8 cellular contexts compared by ENCODE assay signal in genomic region chr12:12506541-12506940, GRCh38. TPM values are rescaled to one million over a fixed set of nuclear protein-coding genes. Genes with fewer than 3 reads are reported as not detected.
DNase-seq lines count a peak whose midpoint lies in the region; ATAC-seq and TF ChIP-seq lines count a peak whose summit lies in the region.

No MANE protein-coding gene starts in this region.

- no peak for TF ChIP-seq EP300 in ovary (IDR thresholded peaks at IDR 0.05)

- H3K27ac ChIP-seq in Peyer's patch (peak overlapping the region; percentile 23 to 48 (median 39)), ovary (peak overlapping the region; percentile 3 to 61)

- no peak for ATAC-seq in GM18873 (IDR thresholded peaks at IDR 0.05; ENCODE audit: low FRiP score, unreplicated experiment)

- TF ChIP-seq CTCF in BJ (IDR thresholded peaks at IDR 0.05; ENCODE audit: insufficient read depth, low read depth, low read length) (0 out of 2 replicates have a peak, but pooled peaks have one; percentile 7), Peyer's patch (IDR thresholded peaks at IDR 0.05) (no peak), ovary (IDR thresholded peaks at IDR 0.05) (no peak)

- WGBS in ovary, 3 donors: 3 to 12% (median 10%) methylated on average over 3 of the region's 3 CpGs

- TF ChIP-seq POLR2A in Peyer's patch (IDR thresholded peaks at IDR 0.05) (no peak), ovary (IDR thresholded peaks at IDR 0.05) (no peak)

- H3K36me3 ChIP-seq in BJ (ENCODE audit: control insufficient read depth, insufficient read depth, low read length) (no peaks in the 10 kb centered on the region), Peyer's patch (no peaks in the 10 kb centered on the region), ovary (no peaks in the 10 kb centered on the region)

- H3K4me3 ChIP-seq in BJ (ENCODE audit: low read depth, low read length): peak overlapping the region; percentile 20
- H3K4me3 ChIP-seq in Peyer's patch: no peak overlapping the region
- H3K4me3 ChIP-seq in ovary: peak overlapping the region; percentile 4

- DNase-seq in BJ (ENCODE audit: low read depth): peak; percentile 49
- no peak for DNase-seq in Peyer's patch
- peak; percentile 72 for DNase-seq in fibroblast of gingiva (ENCODE audit: low read depth)
- DNase-seq in ovary: peak in 4 of 5 donors; percentile 28 to 37 (median 30)
- no peak for DNase-seq in midbrain (lab: John Stamatoyannopoulos, UW)
- DNase-seq in amniotic stem cell (lab: John Stamatoyannopoulos, UW): no peak
- DNase-seq in NCI-H2227 treated with DMSO at 0.1 percent for 48 hours (lab: John Stamatoyannopoulos, UW): no peak

- intact Hi-C loops in ovary (cut with DNase I): no loop called here

- POLR2A ChIA-PET in BJ (lab: Charles Lee): no interaction called here

- no peaks in the 10 kb centered on the region for H3K27me3 ChIP-seq in BJ (ENCODE audit: control insufficient read depth, insufficient read depth, low read length)
- no peaks in the 10 kb centered on the region for H3K27me3 ChIP-seq in Peyer's patch
- H3K27me3 ChIP-seq in ovary: no peaks in the 10 kb centered on the region

- H3K4me1 ChIP-seq in Peyer's patch (peaks cover 0 to 20% (median 5%) of the 10 kb centered on the region in 4 donors), ovary (ENCODE audit: insufficient read depth) (peaks cover 7% of the 10 kb centered on the region)

- H3K9me3 ChIP-seq in Peyer's patch (no peaks in the 10 kb centered on the region), ovary (no peaks in the 10 kb centered on the region)

- CTCF ChIA-PET in BJ (lab: Yijun Ruan, JAX): interaction anchor here (1.3 to 1.7 kb wide), 2 partner anchors 19 to 112 kb away, joined by 3 to 5 read pairs; no protein-coding TSS in a partner anchor

RNA-seq across cellular contexts. Expression of gene DUSP16, which starts 56.1 kb away (rescaled TPM):
- polyA plus RNA-seq in BJ (2011; rRNA removed) (5.5 and 7.9 TPM in 2 replicates), ovary (10 to 100 TPM; 12.5 to 54.0 TPM)
- 8.4 and 12.5 TPM in 2 replicates for polyA minus RNA-seq in BJ (2011; rRNA and poly(A)+ RNA removed)
- total RNA-seq in Peyer's patch (10 to 100 TPM; 20.6 to 52.6 (median 45.7) TPM), ovary (10 to 100 TPM; 17.8 to 35.5 (median 27.3) TPM)

Comparison
In these comparisons a context has a peak if more than half of its experiments do, and no peak if none do; other contexts are left out.
1. DNase-seq: peak in BJ (single experiment), fibroblast of gingiva (single experiment) and ovary (4 of 5); none in Peyer's patch (0 of 3), midbrain (single experiment), amniotic stem cell (single experiment) and NCI-H2227 treated with DMSO at 0.1 percent for 48 hours (single experiment).
2. H3K4me3 ChIP-seq: peak in BJ (single experiment) and ovary (single experiment); none in Peyer's patch (0 of 4).